Comparison of ENCODE assay signal across 2 cellular contexts in genomic region chr11:92211576-92212167, GRCh38.
TF ChIP-seq lines count a peak whose summit lies in the region.

No MANE protein-coding gene starts in this region.

TF ChIP-seq in IMR-90, 13 proteins besides CTCF, POLR2A, EP300 and RAD21 (continued from another document):
- TF ChIP-seq USF2 (IDR thresholded peaks at IDR 0.05; ENCODE audit: low read depth, low read length) (no peak), BHLHE40 (IDR thresholded peaks at IDR 0.05; ENCODE audit: low read depth, low read length) (no peak), MAZ (IDR thresholded peaks at IDR 0.05; ENCODE audit: borderline replicate concordance, low read depth, low read length) (no peak), MXI1 (IDR thresholded peaks at IDR 0.05; ENCODE audit: borderline replicate concordance, low read depth, low read length) (no peak)

TF ChIP-seq in liver, 16 proteins besides CTCF, POLR2A, EP300 and RAD21:
- TF ChIP-seq ZBTB33 (IDR thresholded peaks at IDR 0.05) (no peak), FOXA2 (IDR thresholded peaks at IDR 0.05) (no peak), ATF3 (IDR thresholded peaks at IDR 0.05) (no peak), NR2F2 (IDR thresholded peaks at IDR 0.05) (no peak), HNF4G (IDR thresholded peaks at IDR 0.05) (no peak), HNF4A (conservative IDR thresholded peaks at IDR 0.05) (no peak), MAX (IDR thresholded peaks at IDR 0.05) (no peak), FOXA1 (IDR thresholded peaks at IDR 0.05) (no peak), YY1 (IDR thresholded peaks at IDR 0.05) (no peak), REST (IDR thresholded peaks at IDR 0.05) (no peak), EGR1 (IDR thresholded peaks at IDR 0.05; ENCODE audit: low read depth in 2 of 2) (no peak), GABPA (IDR thresholded peaks at IDR 0.05 in 1 of 2, conservative IDR thresholded peaks at IDR 0.05 in 1 of 2) (no peak), TAF1 (conservative IDR thresholded peaks at IDR 0.05) (no peak), SP1 (IDR thresholded peaks at IDR 0.05) (no peak), JUND (IDR thresholded peaks at IDR 0.05) (no peak), RXRA (IDR thresholded peaks at IDR 0.05) (no peak)
TF ChIP-seq in liver: peak in this region for 0.
